Comparison of ENCODE assay signal across 24 cellular contexts in genomic region chr3:126450219-126450618, GRCh38. TPM values are rescaled to one million over a fixed set of nuclear protein-coding genes. Genes with fewer than 3 reads are reported as not detected.
"Had no signal": no experiment of that assay in that cellular context is flagged by ENCODE, and none has a peak within 500 bp of the region (broad histone marks: within the 10 kb centered on the region; RNA-seq: fewer than 3 reads in every experiment).

No MANE protein-coding gene starts in this region.

- H3K4me3 Mint-ChIP-seq: activated CD8-positive, alpha-beta memory T cell treated with anti-CD3 and anti-CD28 coated beads, Interleukin-2, amount 10 ng/mL, durations not matched to agents 7 days and 5 days; activated naive CD4-positive, alpha-beta T cell treated with anti-CD3 and anti-CD28 coated beads, Interleukin-2, amount 50 U/mL, for 24 hours; activated T-cell treated with anti-CD3 and anti-CD28 coated beads, Interleukin-2, amount 50 U/mL, for 24 hours; activated T-helper 1 cell treated with anti-CD3 and anti-CD28 coated beads, Interleukin-12 subunit alpha, Interleukin-12 subunit beta, Interleukin-2, Interleukin-4 antibody, amounts not matched to agents 30 ng/mL and 10 ng/mL and 1 ng/mL, durations not matched to agents 14 hours and 24 hours and 36 hours; IgD-negative memory B cell; T-helper 17 cell had no signal

- H3K4me1 ChIP-seq: breast epithelium had no signal

- H3K9me3 ChIP-seq: breast epithelium had no signal

- H3K27ac Mint-ChIP-seq: activated CD8-positive, alpha-beta memory T cell treated with anti-CD3 and anti-CD28 coated beads, Interleukin-2, amount 10 ng/mL, durations not matched to agents 7 days and 5 days; activated T-cell treated with anti-CD3 and anti-CD28 coated beads, Interleukin-2, amount 50 U/mL, for 24 hours; activated T-helper 1 cell treated with anti-CD3 and anti-CD28 coated beads, Interleukin-12 subunit alpha, Interleukin-12 subunit beta, Interleukin-2, Interleukin-4 antibody, amounts not matched to agents 30 ng/mL and 10 ng/mL and 1 ng/mL, durations not matched to agents 14 hours and 24 hours and 36 hours; T-helper 17 cell had no signal

- H3K9me3 Mint-ChIP-seq: activated naive CD4-positive, alpha-beta T cell treated with anti-CD3 and anti-CD28 coated beads, Interleukin-2, amount 50 U/mL, for 24 hours; activated T-cell treated with anti-CD3 and anti-CD28 coated beads, Interleukin-2, amount 50 U/mL, for 24 hours; activated T-helper 1 cell treated with anti-CD3 and anti-CD28 coated beads, Interleukin-12 subunit alpha, Interleukin-12 subunit beta, Interleukin-2, Interleukin-4 antibody, amounts not matched to agents 30 ng/mL and 10 ng/mL and 1 ng/mL, durations not matched to agents 14 hours and 24 hours and 36 hours; IgD-negative memory B cell had no signal

- H3K27ac ChIP-seq: breast epithelium had no signal

- H3K4me3 ChIP-seq: breast epithelium had no signal

- H3K27me3 ChIP-seq: breast epithelium had no signal

- ATAC-seq: activated CD8-positive, alpha-beta memory T cell treated with anti-CD3 and anti-CD28 coated beads, Interleukin-2, amount 10 ng/mL, durations not matched to agents 7 days and 5 days; PC-3; T-helper 17 cell had no signal

- DNase-seq: activated CD4-positive, alpha-beta T cell treated with anti-CD3 and anti-CD28 coated beads for 4 hours; activated CD4-positive, CD25-positive, alpha-beta regulatory T cell; activated CD8-positive, alpha-beta memory T cell treated with anti-CD3 and anti-CD28 coated beads, Interleukin-2, amount 10 ng/mL, durations not matched to agents 7 days and 5 days; activated effector memory CD4-positive, alpha-beta T cell treated with Interleukin-2 at 50 U/mL for 16 hours; activated naive CD4-positive, alpha-beta T cell; activated T-cell treated with anti-CD3 and anti-CD28 coated beads, Interleukin-2, amount 50 U/mL, for 24 hours; KG1; NCI-H1048; NCI-H146; NCI-H187 treated with DMSO at 0.1 percent for 48 hours; NCI-H2081 treated with DMSO at 0.1 percent for 48 hours; NCI-H446; NCI-H524; PC-3; SHP77; T-helper 17 cell; T-helper 9 cell had no signal

- H3K27me3 Mint-ChIP-seq: activated CD8-positive, alpha-beta memory T cell treated with anti-CD3 and anti-CD28 coated beads, Interleukin-2, amount 10 ng/mL, durations not matched to agents 7 days and 5 days; activated naive CD4-positive, alpha-beta T cell treated with anti-CD3 and anti-CD28 coated beads, Interleukin-2, amount 50 U/mL, for 24 hours; activated T-cell treated with anti-CD3 and anti-CD28 coated beads, Interleukin-2, amount 50 U/mL, for 24 hours; IgD-negative memory B cell; T-helper 17 cell had no signal

- H3K4me1 Mint-ChIP-seq: activated CD8-positive, alpha-beta memory T cell treated with anti-CD3 and anti-CD28 coated beads, Interleukin-2, amount 10 ng/mL, durations not matched to agents 7 days and 5 days had no signal

RNA-seq across cellular contexts. Expression of gene CFAP100, which starts 55.5 kb away (rescaled TPM):
- total RNA-seq: activated CD8-positive, alpha-beta memory T cell treated with anti-CD3 and anti-CD28 coated beads, Interleukin-2, amount 10 ng/mL, durations not matched to agents 7 days and 5 days; activated T-helper 1 cell treated with anti-CD3 and anti-CD28 coated beads, Interleukin-12 subunit alpha, Interleukin-12 subunit beta, Interleukin-2, Interleukin-4 antibody, amounts not matched to agents 30 ng/mL and 10 ng/mL and 1 ng/mL, durations not matched to agents 14 hours and 24 hours and 36 hours; aorta; breast epithelium; LHCN-M2; M059J; PC-3; T-helper 17 cell had no signal
- polyA plus RNA-seq: aorta, IgD-negative memory B cell had no signal
